1 cellular context compared by ENCODE assay signal in the genomic region with DNA sequence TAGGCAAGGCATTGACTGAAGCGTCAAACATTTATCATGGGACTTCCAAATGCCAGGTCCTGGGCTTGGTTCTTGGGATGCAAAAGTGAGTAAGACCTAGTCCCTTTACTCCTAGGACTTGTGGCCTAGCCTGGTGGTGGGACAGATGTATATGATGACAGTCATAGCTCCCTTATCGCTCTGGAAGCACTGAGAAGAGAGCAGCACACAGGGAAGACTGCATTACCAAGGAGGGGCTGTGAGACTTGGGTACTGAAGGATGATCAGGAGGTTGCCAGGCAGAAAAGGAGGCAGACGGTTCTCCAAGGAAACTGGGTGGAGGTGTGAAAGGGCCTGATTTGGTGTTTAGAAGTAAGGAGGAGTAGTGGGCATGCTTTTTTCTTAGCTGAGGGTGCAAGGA.
TF ChIP-seq lines count a peak whose summit lies in the region.

No MANE protein-coding gene starts in this region.

TF ChIP-seq in K562, 482 proteins besides CTCF, POLR2A, EP300 and RAD21:
- TF ChIP-seq ZNF398 (CRISPR knock-in tag; IDR thresholded peaks at IDR 0.05) (no peak), SFPQ (IDR thresholded peaks at IDR 0.05; ENCODE audit: low read depth, low read length) (no peak), ZNF282 (CRISPR knock-in tag; IDR thresholded peaks at IDR 0.05) (no peak), FUS (optimal IDR thresholded peaks at IDR 0.05; ENCODE audit: low read depth, low read length) (no peak), ZNF445 (CRISPR knock-in tag; IDR thresholded peaks at IDR 0.05; ENCODE audit: low read depth) (no peak), THRB (CRISPR knock-in tag; conservative IDR thresholded peaks at IDR 0.05) (no peak), HMGN3 (IDR thresholded peaks at IDR 0.05; ENCODE audit: borderline replicate concordance, extremely low read depth, insufficient read length, low read depth, low read length) (no peak), ARID3A (IDR thresholded peaks at IDR 0.05; ENCODE audit: borderline replicate concordance, low read depth, low read length) (no peak), CBFA2T3 (IDR thresholded peaks at IDR 0.05) (no peak)
